In genomic region chr15:45200001-45200798, GRCh38 we compare ENCODE assay signal across 1 cellular context.
TF ChIP-seq lines count a peak whose summit lies in the region.

No MANE protein-coding gene starts in this region.

TF ChIP-seq in SK-N-SH, 30 proteins besides CTCF, POLR2A, EP300 and RAD21 (continued from another document):
- TF ChIP-seq PBX3 (IDR thresholded peaks at IDR 0.05): 0 out of 2 replicates have a peak, but pooled peaks have one; percentile 3
- peak; percentile 88 for TF ChIP-seq TEAD4 (IDR thresholded peaks at IDR 0.05; ENCODE audit: borderline replicate concordance, insufficient read depth)
- TF ChIP-seq MEF2A (IDR thresholded peaks at IDR 0.05; ENCODE audit: borderline replicate concordance, low read depth): no peak
- TF ChIP-seq CHD2 (IDR thresholded peaks at IDR 0.05; ENCODE audit: low read length, partially characterized antibody): peak; percentile 56
- 0 out of 2 replicates have a peak, but pooled peaks have one; percentile 24 for TF ChIP-seq FOXJ3 (CRISPR knock-in tag; IDR thresholded peaks at IDR 0.05)
- peak; percentile 50; the same call in 1 of the 2 replicates for TF ChIP-seq TAF1 (IDR thresholded peaks at IDR 0.05; ENCODE audit: borderline replicate concordance, low read depth, low read length)
- peak; percentile 82 for TF ChIP-seq RCOR1 (IDR thresholded peaks at IDR 0.05; ENCODE audit: low read length)
- no peak; the same call in 1 of the 2 replicates for TF ChIP-seq GATA2 (CRISPR knock-in tag; IDR thresholded peaks at IDR 0.05)
- TF ChIP-seq MAX (IDR thresholded peaks at IDR 0.05; ENCODE audit: low read depth): peak; percentile 25
- TF ChIP-seq FOSL2 (IDR thresholded peaks at IDR 0.05; ENCODE audit: borderline replicate concordance, low read depth): peak; percentile 69; the same call in 1 of the 2 replicates
- TF ChIP-seq TCF12 (IDR thresholded peaks at IDR 0.05): peak; percentile 18; the same call in 1 of the 2 replicates
TF ChIP-seq in SK-N-SH: peak in this region for 15.
